ENCODE assay signal across 8 cellular contexts in the genomic region with DNA sequence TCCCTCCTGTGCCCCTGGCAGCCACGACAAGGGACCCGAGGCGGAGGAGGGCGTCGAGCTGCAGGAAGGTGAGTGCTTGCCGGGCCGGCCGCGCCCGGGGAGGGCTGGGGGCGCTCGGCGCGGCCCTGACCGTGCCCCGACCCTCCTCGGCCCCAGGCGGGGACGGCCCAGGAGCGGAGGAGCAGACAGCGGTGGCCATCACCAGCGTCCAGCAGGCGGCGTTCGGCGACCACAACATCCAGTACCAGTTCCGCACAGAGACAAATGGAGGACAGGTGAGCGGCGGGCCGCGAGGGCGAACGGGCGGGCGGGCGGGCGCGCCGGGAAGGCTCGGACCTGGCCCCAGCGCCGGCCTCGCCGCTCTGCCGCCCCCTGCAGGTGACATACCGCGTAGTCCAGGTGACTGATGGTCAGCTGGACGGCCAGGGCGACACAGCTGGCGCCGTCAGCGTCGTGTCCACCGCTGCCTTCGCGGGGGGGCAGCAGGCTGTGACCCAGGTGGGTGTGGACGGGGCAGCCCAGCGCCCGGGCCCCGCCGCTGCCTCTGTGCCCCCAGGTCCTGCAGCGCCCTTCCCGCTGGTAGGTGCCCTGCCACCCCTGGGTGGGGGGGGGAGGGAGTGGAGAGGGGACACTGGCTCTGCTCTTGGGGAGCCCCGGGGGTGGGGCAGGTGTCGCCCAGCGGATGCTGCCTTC. TPM values are rescaled to one million over a fixed set of nuclear protein-coding genes. Genes with fewer than 3 reads are reported as not detected.
A peak's percentile ranks its signal among the peaks of the same experiment; 100 is the strongest.
DNase-seq lines count a peak whose midpoint lies in the region; ATAC-seq, FAIRE-seq and TF ChIP-seq lines count a peak whose summit lies in the region.

No MANE protein-coding gene starts in this region.

- peak overlapping the region; percentile 49 for H2AFZ ChIP-seq in keratinocyte (ENCODE audit: control insufficient read depth, low read length)

- H3K4me3 ChIP-seq in keratinocyte (ENCODE audit: control insufficient read depth in 2 of 3, extremely low read depth in 1 of 3, insufficient read depth in 2 of 3, low read depth in 1 of 3, low read length in 3 of 3), result peak overlapping the region; percentile 48 to 65 (median 49)

- H3K9me1 ChIP-seq in keratinocyte (ENCODE audit: control insufficient read depth, extremely low read depth, insufficient read depth, low read length), result no peaks in the 10 kb centered on the region

- no peak for FAIRE-seq in keratinocyte (lab: Jason Lieb, UNC)

- peaks cover 17% of the 10 kb centered on the region for H3K4me1 ChIP-seq in keratinocyte (ENCODE audit: control insufficient read depth, extremely low read depth, insufficient read depth, low read length)

- H3K9ac ChIP-seq in keratinocyte (ENCODE audit: control insufficient read depth, extremely low read depth, insufficient read depth, low read length), result peak overlapping the region; percentile 77

- peak overlapping the region; percentile 60 for H3K4me2 ChIP-seq in keratinocyte (ENCODE audit: control insufficient read depth, extremely low read depth, insufficient read depth, low read depth, low read length)

- H4K20me1 ChIP-seq in keratinocyte (ENCODE audit: control insufficient read depth, extremely low read depth, insufficient read depth, low read length), result no peaks in the 10 kb centered on the region

- H3K36me3 ChIP-seq in keratinocyte (ENCODE audit: control insufficient read depth in 2 of 2, extremely low read depth in 1 of 2, insufficient read depth in 2 of 2, low read length in 2 of 2), result peaks cover 27 to 39% of the 10 kb centered on the region in 2 experiments

- ATAC-seq in GM18505 (IDR thresholded peaks at IDR 0.05; ENCODE audit: unreplicated experiment) (peak; percentile 48), HG03039 (IDR thresholded peaks at IDR 0.05; ENCODE audit: unreplicated experiment) (peak; percentile 41)

- peaks cover 17% of the 10 kb centered on the region for H3K79me2 ChIP-seq in keratinocyte (ENCODE audit: control insufficient read depth, insufficient read depth, low read length)

- peak; percentile 59 for TF ChIP-seq POLR2A in GM18505 (IDR thresholded peaks at IDR 0.05; ENCODE audit: borderline replicate concordance, extremely low read depth, insufficient read depth, insufficient read length)

- dilution Hi-C loops in keratinocyte (cut with MboI; ENCODE audit: extremely low pct_ligation_motif_present, low sequenced_read_pairs), result no loop called here

- H3K9me3 ChIP-seq in keratinocyte (ENCODE audit: control insufficient read depth, low read depth, low read length), result no peaks in the 10 kb centered on the region

- peak; percentile 89 for DNase-seq in 8988T
- peak; percentile 84 for DNase-seq in NCI-H2196 treated with DMSO at 0.1 percent for 48 hours (lab: John Stamatoyannopoulos, UW; ENCODE audit: unreplicated experiment)
- peak; percentile 60 for DNase-seq in activated CD4-positive, CD25-positive, alpha-beta regulatory T cell treated with anti-CD3 and anti-CD28 coated beads, Interleukin-2, amount 50 U/mL, for 16 hours (ENCODE audit: low read depth, low spot score)
- peak; percentile 65 for DNase-seq in central memory CD4-positive, alpha-beta T cell
- no peak for DNase-seq in keratinocyte (ENCODE audit: low read depth, low spot score)
- peak; percentile 62 to 64 for DNase-seq in stimulated activated CD4-positive, alpha-beta T cell treated with anti-CD3 and anti-CD28 coated beads, Interleukin-15, amount 100 ng/mL, for 1 hour (ENCODE audit: low read depth in 1 of 2, low spot score in 1 of 2)

- TF ChIP-seq CTCF in keratinocyte (optimal IDR thresholded peaks at IDR 0.05 in 1 of 3, IDR thresholded peaks at IDR 0.05 in 1 of 3, conservative IDR thresholded peaks at IDR 0.05 in 1 of 3; ENCODE audit: extremely low read depth in 1 of 3, insufficient read depth in 2 of 3, low read length in 3 of 3), result peak in 2 of 3 experiments; percentile 61 to 74

- H3K27me3 ChIP-seq in keratinocyte (ENCODE audit: control insufficient read depth, extremely low read depth, insufficient read depth, low read length), result no peaks in the 10 kb centered on the region

- H3K27ac ChIP-seq in keratinocyte (ENCODE audit: control insufficient read depth, insufficient read depth, low read length), result peak overlapping the region; percentile 54

RNA-seq across cellular contexts. Expression of a gene that starts 0.8 kb away (rescaled TPM):
- polyA plus RNA-seq in keratinocyte, result 51.2 to 82.7 TPM (median 53.8 TPM) in 3 replicates
- polyA plus RNA-seq in keratinocyte (2011; ENCODE audit: low read depth), result 180 TPM
- polyA plus RNA-seq in keratinocyte (2011; cell fraction: cytosol; rRNA removed), result 39.2 and 60.1 TPM in 2 replicates
- polyA plus RNA-seq in keratinocyte (2011; cell fraction: nucleus; rRNA removed), result 45.2 and 51.1 TPM in 2 replicates
- 61.8 and 75.2 TPM in 2 replicates for polyA plus RNA-seq in keratinocyte (2012; ENCODE audit: low replicate concordance)
- polyA minus RNA-seq in keratinocyte, result 45.2 to 103 TPM (median 50.4 TPM) in 3 replicates
- polyA minus RNA-seq in keratinocyte (2011; cell fraction: cytosol; rRNA and poly(A)+ RNA removed), result 76.9 TPM
- 20.8 and 22.3 TPM in 2 replicates for polyA minus RNA-seq in keratinocyte (2011; cell fraction: nucleus; rRNA and poly(A)+ RNA removed)

RNA-seq across cellular contexts. Expression of a gene that starts 12.8 kb away (rescaled TPM):
- not detected in 3 replicates for polyA plus RNA-seq in keratinocyte
- polyA plus RNA-seq in keratinocyte (2011; ENCODE audit: low read depth), result not detected
- polyA plus RNA-seq in keratinocyte (2011; cell fraction: cytosol; rRNA removed), result not detected in 2 replicates
- polyA plus RNA-seq in keratinocyte (2011; cell fraction: nucleus; rRNA removed), result not detected in 2 replicates
- polyA plus RNA-seq in keratinocyte (2012; ENCODE audit: low replicate concordance), result not detected in 2 replicates
- not detected in 3 replicates for polyA minus RNA-seq in keratinocyte
- polyA minus RNA-seq in keratinocyte (2011; cell fraction: cytosol; rRNA and poly(A)+ RNA removed), result not detected
- 0.21 TPM in 1 of 2 replicates, not detected in the other for polyA minus RNA-seq in keratinocyte (2011; cell fraction: nucleus; rRNA and poly(A)+ RNA removed)

RNA-seq across cellular contexts. Expression of a gene that starts 20.8 kb away (rescaled TPM):
- 51.3 to 101 TPM (median 79.2 TPM) in 3 replicates for polyA plus RNA-seq in keratinocyte
- 62.7 TPM for polyA plus RNA-seq in keratinocyte (2011; ENCODE audit: low read depth)
- 27.5 and 52.9 TPM in 2 replicates for polyA plus RNA-seq in keratinocyte (2011; cell fraction: cytosol; rRNA removed)
- polyA plus RNA-seq in keratinocyte (2011; cell fraction: nucleus; rRNA removed), result 104 and 135 TPM in 2 replicates
- polyA plus RNA-seq in keratinocyte (2012; ENCODE audit: low replicate concordance), result 120 and 154 TPM in 2 replicates
- 39.4 to 343 TPM (median 67.7 TPM) in 3 replicates for polyA minus RNA-seq in keratinocyte
- polyA minus RNA-seq in keratinocyte (2011; cell fraction: cytosol; rRNA and poly(A)+ RNA removed), result 258 TPM
- polyA minus RNA-seq in keratinocyte (2011; cell fraction: nucleus; rRNA and poly(A)+ RNA removed), result 253 and 304 TPM in 2 replicates

RNA-seq across cellular contexts. Expression of a gene that starts 22.4 kb away (rescaled TPM):
- not detected in 3 replicates for polyA plus RNA-seq in keratinocyte
- not detected for polyA plus RNA-seq in keratinocyte (2011; ENCODE audit: low read depth)
- not detected in 2 replicates for polyA plus RNA-seq in keratinocyte (2011; cell fraction: cytosol; rRNA removed)
- polyA plus RNA-seq in keratinocyte (2011; cell fraction: nucleus; rRNA removed), result not detected in 2 replicates
- polyA plus RNA-seq in keratinocyte (2012; ENCODE audit: low replicate concordance), result not detected in 2 replicates
- polyA minus RNA-seq in keratinocyte, result not detected in 3 replicates
- polyA minus RNA-seq in keratinocyte (2011; cell fraction: cytosol; rRNA and poly(A)+ RNA removed), result not detected
- polyA minus RNA-seq in keratinocyte (2011; cell fraction: nucleus; rRNA and poly(A)+ RNA removed), result not detected in 2 replicates

RNA-seq across cellular contexts. Expression of a gene that starts 41.0 kb away (rescaled TPM):
- polyA plus RNA-seq in keratinocyte, result not detected in 3 replicates
- not detected for polyA plus RNA-seq in keratinocyte (2011; ENCODE audit: low read depth)
- polyA plus RNA-seq in keratinocyte (2011; cell fraction: cytosol; rRNA removed), result not detected in 2 replicates
- polyA plus RNA-seq in keratinocyte (2011; cell fraction: nucleus; rRNA removed), result not detected in 2 replicates
- polyA plus RNA-seq in keratinocyte (2012; ENCODE audit: low replicate concordance), result not detected in 2 replicates
- not detected in 3 replicates for polyA minus RNA-seq in keratinocyte
- polyA minus RNA-seq in keratinocyte (2011; cell fraction: cytosol; rRNA and poly(A)+ RNA removed), result not detected
- not detected in 2 replicates for polyA minus RNA-seq in keratinocyte (2011; cell fraction: nucleus; rRNA and poly(A)+ RNA removed)
